In the genomic region with DNA sequence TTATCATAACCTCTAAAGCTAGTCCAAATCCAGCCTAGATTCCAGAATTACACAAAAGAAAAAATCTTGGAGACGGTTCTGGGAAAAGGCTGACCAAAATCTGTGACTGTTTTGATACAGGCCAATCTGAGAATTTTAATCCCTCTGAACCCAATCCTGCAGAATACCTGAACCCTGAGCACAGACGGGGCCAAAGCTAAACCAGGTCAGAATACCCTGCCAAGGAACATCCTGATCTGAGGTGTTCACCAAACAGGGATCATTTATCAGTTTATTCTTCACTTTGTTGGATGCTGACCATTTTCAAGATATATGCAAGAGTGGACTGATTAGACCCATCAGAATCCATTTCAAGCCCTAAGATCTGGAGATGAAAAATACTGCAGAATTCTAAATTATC, we compare ENCODE assay signal across 20 cellular contexts. TPM values are rescaled to one million over a fixed set of nuclear protein-coding genes. Genes with fewer than 3 reads are reported as not detected.
DNase-seq lines count a peak whose midpoint lies in the region; ATAC-seq and TF ChIP-seq lines count a peak whose summit lies in the region.
"Had no signal": no experiment of that assay in that cellular context is flagged by ENCODE, and none has a peak within 500 bp of the region (broad histone marks: within the 10 kb centered on the region; RNA-seq: fewer than 3 reads in every experiment).

No MANE protein-coding gene starts in this region.

- H3K27me3 ChIP-seq in OCI-LY1 (ENCODE audit: insufficient read depth, low read length) (no peaks in the 10 kb centered on the region), fibroblast of lung (ENCODE audit: control insufficient read depth, insufficient read depth, low read length) (no peaks in the 10 kb centered on the region), skeletal muscle satellite cell (ENCODE audit: control insufficient read depth, insufficient read depth, low read length) (no peaks in the 10 kb centered on the region), heart left ventricle (no peaks in the 10 kb centered on the region)
- H3K27me3 ChIP-seq: body of pancreas, MG63, thyroid gland had no signal

- DNase-seq in NCI-H82 (lab: John Stamatoyannopoulos, UW): peak; percentile 32
- DNase-seq in NCI-H82 treated with DMSO at 0.1 percent for 48 hours (lab: John Stamatoyannopoulos, UW; ENCODE audit: unreplicated experiment): no peak
- no peak for DNase-seq in fibroblast of lung (ENCODE audit: low read depth in 2 of 2)
- no peak for DNase-seq in heart left ventricle
- no peak for DNase-seq in NCI-H524 treated with DMSO at 0.1 percent for 48 hours (lab: John Stamatoyannopoulos, UW)
- DNase-seq: activated CD4-positive, alpha-beta T cell treated with anti-CD3 and anti-CD28 coated beads, Interleukin-2, amount 50 U/mL, for 4 hours; body of pancreas; DMS79 treated with DMSO at 0.1 percent for 48 hours; HCEC 1CT; MG63; NCI-H187; thyroid gland had no signal

- ATAC-seq in heart left ventricle (no peak), GM21526 (IDR thresholded peaks at IDR 0.05; ENCODE audit: low FRiP score, unreplicated experiment) (no peak)
- ATAC-seq: activated naive CD4-positive, alpha-beta T cell treated with anti-CD3 and anti-CD28 coated beads, Interleukin-2, amount 50 U/mL, for 72 hours; body of pancreas; SK-N-SH treated with all-trans-retinoic acid at 6 μM for 48 hours; stimulated activated memory B cell treated with anti-CD40 and anti-IgM and Interleukin-4, amounts not matched to agents 10 μg/mL and 1 μg/mL and 100 μg/mL, for 72 hours had no signal

- intact Hi-C loops in heart left ventricle (cut with DNase I): no loop called here

- no peaks in the 10 kb centered on the region for H3K9me2 ChIP-seq in OCI-LY1 (ENCODE audit: low read depth, low read length)

- H3K36me3 ChIP-seq in OCI-LY1 (ENCODE audit: insufficient read depth, low read length) (peaks cover 4% of the 10 kb centered on the region; the same call in 1 of the 2 replicates), fibroblast of lung (ENCODE audit: control insufficient read depth, insufficient read depth, low read length) (no peaks in the 10 kb centered on the region), skeletal muscle satellite cell (ENCODE audit: insufficient read depth, low read length) (no peaks in the 10 kb centered on the region), heart left ventricle (peaks cover 0 to 5% (median 0%) of the 10 kb centered on the region in 9 donors)
- H3K36me3 ChIP-seq: prostate gland, thyroid gland had no signal

- H3K27ac ChIP-seq in OCI-LY1 (ENCODE audit: low read depth, low read length, poor library complexity, severe bottlenecking) (no peak overlapping the region), fibroblast of lung (ENCODE audit: insufficient read depth, low read length) (no peak overlapping the region), heart left ventricle (no peak overlapping the region)
- H3K27ac ChIP-seq: 22Rv1, body of pancreas, prostate gland, thyroid gland had no signal

- no peak overlapping the region for H2AFZ ChIP-seq in OCI-LY1 (ENCODE audit: low read length)
- no peak overlapping the region for H2AFZ ChIP-seq in fibroblast of lung (ENCODE audit: low read length)

- no peaks in the 10 kb centered on the region for H3K9me3 ChIP-seq in OCI-LY1 (ENCODE audit: low read length)
- no peaks in the 10 kb centered on the region for H3K9me3 ChIP-seq in fibroblast of lung (ENCODE audit: control insufficient read depth, insufficient read depth, low read depth, low read length)
- no peaks in the 10 kb centered on the region for H3K9me3 ChIP-seq in skeletal muscle satellite cell (replicated peaks; ENCODE audit: low read length)
- no peaks in the 10 kb centered on the region for H3K9me3 ChIP-seq in heart left ventricle
- H3K9me3 ChIP-seq: body of pancreas, MG63, prostate gland, thyroid gland had no signal

- TF ChIP-seq CTCF in OCI-LY1 (IDR thresholded peaks at IDR 0.05; ENCODE audit: low read length) (no peak), fibroblast of lung (conservative IDR thresholded peaks at IDR 0.05 in 1 of 2, IDR thresholded peaks at IDR 0.05 in 1 of 2; ENCODE audit: low read depth in 1 of 2, low read length in 2 of 2) (no peak), heart left ventricle (IDR thresholded peaks at IDR 0.05) (no peak)

- H3K79me2 ChIP-seq in OCI-LY1 (ENCODE audit: insufficient read depth, low read length) (peaks cover 80% of the 10 kb centered on the region), fibroblast of lung (ENCODE audit: control insufficient read depth, insufficient read depth, low read length) (peaks cover 78% of the 10 kb centered on the region)

- H3K4me1 ChIP-seq in OCI-LY1 (ENCODE audit: insufficient read depth, low read length, severe bottlenecking) (peaks cover 54% of the 10 kb centered on the region), fibroblast of lung (ENCODE audit: control insufficient read depth, extremely low read depth, insufficient read depth, low read length) (peaks cover 2% of the 10 kb centered on the region), skeletal muscle satellite cell (ENCODE audit: control insufficient read depth, insufficient read depth, low read length) (peaks cover 36% of the 10 kb centered on the region), heart left ventricle (peaks cover 5 to 82% (median 60%) of the 10 kb centered on the region in 12 donors)

- 49 to 62% (median 54%) methylated on average over 2 of the region's 2 CpGs for WGBS in heart left ventricle, 4 donors

- H3K4me2 ChIP-seq in OCI-LY1 (ENCODE audit: low read length) (peak overlapping the region; percentile 37; the same call in 1 of the 2 replicates), fibroblast of lung (ENCODE audit: extremely low read depth, insufficient read depth, low read length) (peak overlapping the region; percentile 15), skeletal muscle satellite cell (ENCODE audit: low read length) (peak overlapping the region; percentile 46)

- no peaks in the 10 kb centered on the region for H3F3A ChIP-seq in OCI-LY1 (ENCODE audit: insufficient read depth, low read length)

- H4K20me1 ChIP-seq in OCI-LY1 (ENCODE audit: insufficient read depth, low read length): no peaks in the 10 kb centered on the region
- H4K20me1 ChIP-seq in fibroblast of lung (ENCODE audit: control insufficient read depth, extremely low read depth, insufficient read depth, low read length): peaks cover 2% of the 10 kb centered on the region

- H3K4me3 ChIP-seq in OCI-LY1 (ENCODE audit: low read depth, low read length, poor library complexity, severe bottlenecking): no peak overlapping the region
- H3K4me3 ChIP-seq in fibroblast of lung (replicated peaks in 1 of 4; ENCODE audit: control extremely low read depth in 1 of 4, insufficient read depth in 1 of 4, low read depth in 3 of 4, low read length in 4 of 4): peak overlapping the region in 2 of 4 experiments; percentile 19 to 21
- no peak overlapping the region for H3K4me3 ChIP-seq in skeletal muscle satellite cell (ENCODE audit: low read length)
- no peak overlapping the region for H3K4me3 ChIP-seq in heart left ventricle
- H3K4me3 ChIP-seq: body of pancreas, MG63, prostate gland, thyroid gland had no signal

- peak overlapping the region; percentile 21; the same call in 1 of the 2 replicates for H3K9ac ChIP-seq in OCI-LY1 (ENCODE audit: low read length)
- no peak overlapping the region for H3K9ac ChIP-seq in fibroblast of lung (ENCODE audit: insufficient read depth, low read length)
- no peak overlapping the region for H3K9ac ChIP-seq in skeletal muscle satellite cell (ENCODE audit: low read depth, low read length)

- no peak for TF ChIP-seq POLR2A in heart left ventricle (IDR thresholded peaks at IDR 0.05)

RNA-seq across cellular contexts. Expression of a gene that starts 3.6 kb away (rescaled TPM):
- 12.8 and 17.5 TPM in 2 replicates for total RNA-seq in fibroblast of lung
- 13.0 and 13.6 TPM in 2 replicates for polyA plus RNA-seq in fibroblast of lung
- polyA plus RNA-seq in fibroblast of lung (2012): 3.3 and 4.1 TPM in 2 replicates
- 22.9 and 28.4 TPM in 2 replicates for polyA minus RNA-seq in fibroblast of lung (ENCODE audit: low replicate concordance)
- 17.7 and 19.9 TPM in 2 replicates for total RNA-seq in skeletal muscle satellite cell (2012; rRNA removed)
- total RNA-seq in heart left ventricle: 10 to 100 TPM; 14.7 to 32.0 (median 25.5) TPM
- 1 to 10 TPM; 3.8 to 4.6 TPM for polyA plus RNA-seq in heart left ventricle
